8 cellular contexts compared by ENCODE assay signal in genomic region chr3:8239718-8240698, GRCh38.
DNase-seq lines count a peak whose midpoint lies in the region; ATAC-seq and TF ChIP-seq lines count a peak whose summit lies in the region.

No MANE protein-coding gene starts in this region.

- H3K36me3 Mint-ChIP-seq in activated CD4-positive, alpha-beta T cell treated with anti-CD3 and anti-CD28 coated beads, Interleukin-2, amount 10 ng/mL, durations not matched to agents 7 days and 5 days (ENCODE audit: low read depth): no peaks in the 10 kb centered on the region

- TF ChIP-seq CTCF in BJ (IDR thresholded peaks at IDR 0.05; ENCODE audit: insufficient read depth, low read depth, low read length) (peak; percentile 94), foreskin keratinocyte (conservative IDR thresholded peaks at IDR 0.05) (peak; percentile 85), prostate gland (IDR thresholded peaks at IDR 0.05) (peak in 3 of 4 experiments; percentile 45 to 55 (median 53))

- 67% methylated on average over 4 of the region's 4 CpGs for whole genome bisulfite sequencing in prostate gland

- H3K4me1 ChIP-seq in foreskin keratinocyte: no peaks in the 10 kb centered on the region
- H3K4me1 ChIP-seq in prostate gland (replicated peaks): no peaks in the 10 kb centered on the region

- H3K27me3 Mint-ChIP-seq in activated CD4-positive, alpha-beta T cell treated with anti-CD3 and anti-CD28 coated beads, Interleukin-2, amount 10 ng/mL, durations not matched to agents 7 days and 5 days: no peaks in the 10 kb centered on the region

- no peak overlapping the region for H3K4me3 Mint-ChIP-seq in activated CD4-positive, alpha-beta T cell treated with anti-CD3 and anti-CD28 coated beads, Interleukin-2, amount 10 ng/mL, durations not matched to agents 7 days and 5 days

- no peak overlapping the region for H3K27ac Mint-ChIP-seq in activated CD4-positive, alpha-beta T cell treated with anti-CD3 and anti-CD28 coated beads, Interleukin-2, amount 10 ng/mL, durations not matched to agents 7 days and 5 days

- POLR2A ChIA-PET in BJ (lab: Charles Lee): no interaction called here
- POLR2A ChIA-PET in activated CD4-positive, alpha-beta T cell treated with anti-CD3 and anti-CD28 coated beads, Interleukin-2, amount 10 ng/mL, durations not matched to agents 7 days and 5 days (lab: Charles Lee): no interaction called here

- peak; percentile 97 for ATAC-seq in GM18858 (IDR thresholded peaks at IDR 0.05; ENCODE audit: unreplicated experiment)
- peak; percentile 98 for ATAC-seq in HG02885 (IDR thresholded peaks at IDR 0.05; ENCODE audit: poor library complexity, unreplicated experiment)
- ATAC-seq in foreskin keratinocyte: peak; percentile 87

- intact Hi-C loops in prostate gland (cut with DNase I): no loop called here

- no peaks in the 10 kb centered on the region for H3K9me3 Mint-ChIP-seq in activated CD4-positive, alpha-beta T cell treated with anti-CD3 and anti-CD28 coated beads, Interleukin-2, amount 10 ng/mL, durations not matched to agents 7 days and 5 days

- CTCF ChIA-PET in BJ (lab: Yijun Ruan, JAX): interaction anchor here (0.9 to 1.8 kb wide), 18 partner anchors 8 to 368 kb away, joined by 3 to 19 read pairs (median 5); no protein-coding TSS in a partner anchor
- CTCF ChIA-PET in activated CD4-positive, alpha-beta T cell treated with anti-CD3 and anti-CD28 coated beads, Interleukin-2, amount 10 ng/mL, durations not matched to agents 7 days and 5 days (lab: Charles Lee): interaction anchor here (0.6 to 1.2 kb wide), 4 partner anchors 12 to 177 kb away, joined by 3 to 5 read pairs (median 4); no protein-coding TSS in a partner anchor

- H3K4me3 ChIP-seq in BJ (ENCODE audit: low read depth, low read length): no peak overlapping the region
- H3K4me3 ChIP-seq in prostate gland: no peak overlapping the region

- no peak for DNase-seq in BJ (ENCODE audit: low read depth)
- DNase-seq in NCI-H146 treated with DMSO at 0.1 percent for 48 hours (lab: John Stamatoyannopoulos, UW; ENCODE audit: unreplicated experiment): peak; percentile 5
- peak; percentile 50 for DNase-seq in activated CD4-positive, alpha-beta T cell treated with anti-CD3 and anti-CD28 coated beads, Interleukin-2, amount 10 ng/mL, durations not matched to agents 7 days and 5 days
- peak in 1 of 2 donors; percentile 32 for DNase-seq in foreskin keratinocyte
- DNase-seq in prostate gland (ENCODE audit: low spot score): peak; percentile 9
- no peak for DNase-seq in NCI-H2227 treated with DMSO at 0.1 percent for 48 hours (lab: John Stamatoyannopoulos, UW)

- H3K9me3 ChIP-seq in prostate gland: no peaks in the 10 kb centered on the region

- no peaks in the 10 kb centered on the region for H3K4me1 Mint-ChIP-seq in activated CD4-positive, alpha-beta T cell treated with anti-CD3 and anti-CD28 coated beads, Interleukin-2, amount 10 ng/mL, durations not matched to agents 7 days and 5 days

- H3K36me3 ChIP-seq in BJ (ENCODE audit: control insufficient read depth, insufficient read depth, low read length) (no peaks in the 10 kb centered on the region), prostate gland (no peaks in the 10 kb centered on the region)

- H3K27me3 ChIP-seq in BJ (ENCODE audit: control insufficient read depth, insufficient read depth, low read length): no peaks in the 10 kb centered on the region
- no peaks in the 10 kb centered on the region for H3K27me3 ChIP-seq in foreskin keratinocyte
- H3K27me3 ChIP-seq in prostate gland (replicated peaks; ENCODE audit: insufficient read depth): no peaks in the 10 kb centered on the region

- TF ChIP-seq POLR2A in prostate gland (IDR thresholded peaks at IDR 0.05): no peak

- H3K27ac ChIP-seq in foreskin keratinocyte (no peak overlapping the region), prostate gland (no peak overlapping the region)

Comparison
In these comparisons a context has a peak if more than half of its experiments do, and no peak if none do; other contexts are left out.
1. DNase-seq: peak in NCI-H146 treated with DMSO at 0.1 percent for 48 hours (single experiment), activated CD4-positive, alpha-beta T cell treated with anti-CD3 and anti-CD28 coated beads, Interleukin-2, amount 10 ng/mL, durations not matched to agents 7 days and 5 days (single experiment) and prostate gland (single experiment); none in BJ (single experiment) and NCI-H2227 treated with DMSO at 0.1 percent for 48 hours (single experiment).
2. Peak in every context shown above with its lines, with median percentiles within 50 percentile points of each other: CTCF ChIP-seq and ATAC-seq.